ENCODE assay signal across 5 cellular contexts in genomic region chr14:93059260-93059659, GRCh38.
"Had no signal": no experiment of that assay in that cellular context is flagged by ENCODE, and none has a peak within 500 bp of the region (broad histone marks: within the 10 kb centered on the region; RNA-seq: fewer than 3 reads in every experiment).

No MANE protein-coding gene starts in this region.

- DNase-seq: IMR-90, KG1 had no signal

- H3K27me3 Mint-ChIP-seq: IgD-negative memory B cell had no signal

- H3K9me3 Mint-ChIP-seq: IgD-negative memory B cell had no signal

- H3K27ac ChIP-seq: HL-60 had no signal

- H3K4me3 ChIP-seq: K562 had no signal

- H3K36me3 Mint-ChIP-seq: IgD-negative memory B cell had no signal

- H3K4me3 Mint-ChIP-seq: IgD-negative memory B cell had no signal
